ENCODE assay signal across 18 cellular contexts in genomic region chr3:68996356-68996995, GRCh38. TPM values are rescaled to one million over a fixed set of nuclear protein-coding genes. Genes with fewer than 3 reads are reported as not detected.
DNase-seq lines count a peak whose midpoint lies in the region; ATAC-seq, FAIRE-seq and TF ChIP-seq lines count a peak whose summit lies in the region.
"Had no signal": no experiment of that assay in that cellular context is flagged by ENCODE, and none has a peak within 500 bp of the region (broad histone marks: within the 10 kb centered on the region; RNA-seq: fewer than 3 reads in every experiment).

No MANE protein-coding gene starts in this region.

- no peak overlapping the region for H2BK120ac ChIP-seq in mesenchymal stem cell (ENCODE audit: low read depth, low read length)

- no peak overlapping the region for H3K4me2 ChIP-seq in mesenchymal stem cell (ENCODE audit: low read length, poor library complexity, severe bottlenecking)

- no peak for ATAC-seq in mucosa of descending colon
- ATAC-seq: naive thymus-derived CD8-positive, alpha-beta T cell had no signal

- H3K27ac ChIP-seq in mesenchymal stem cell (ENCODE audit: low read length, poor library complexity, severe bottlenecking), result no peak overlapping the region
- H3K27ac ChIP-seq: thyroid gland had no signal

- H3K36me3 ChIP-seq in mesenchymal stem cell (ENCODE audit: control insufficient read depth in 1 of 2, insufficient read depth in 2 of 2, low read depth in 1 of 2, low read length in 2 of 2) (peaks cover 35 to 80% of the 10 kb centered on the region in 2 experiments), mucosa of descending colon (ENCODE audit: low read depth) (no peaks in the 10 kb centered on the region)

- peak; percentile 56 for DNase-seq in NCI-H2171 treated with DMSO at 0.1 percent for 48 hours (lab: John Stamatoyannopoulos, UW)
- no peak for DNase-seq in NCI-H2171 (lab: John Stamatoyannopoulos, UW)
- no peak for DNase-seq in HTR-8/SVneo (ENCODE audit: insufficient read length, low spot score)
- DNase-seq in choroid plexus epithelial cell (ENCODE audit: low read depth), result peak; percentile 70
- DNase-seq in mesenchymal stem cell, result peak; percentile 45
- DNase-seq in HEK293T (ENCODE audit: extremely low spot score), result no peak
- DNase-seq in mucosa of descending colon, result no peak
- DNase-seq in inferior parietal cortex (ENCODE audit: extremely low spot score), result no peak
- DNase-seq: 8988T; activated naive CD4-positive, alpha-beta T cell; central memory CD4-positive, alpha-beta T cell; endodermal cell; MG63; naive thymus-derived CD8-positive, alpha-beta T cell; NCI-H2107; stimulated activated CD4-positive, alpha-beta T cell treated with anti-CD3 and anti-CD28 coated beads, Interleukin-2, amount 100 ng/mL, for 24 hours; stimulated activated CD8-positive, alpha-beta memory T cell treated with anti-CD3 and anti-CD28 coated beads, Interleukin-4, amount 100 ng/mL, for 48 hours; thyroid gland had no signal

- H3K27me3 ChIP-seq in mesenchymal stem cell (ENCODE audit: control insufficient read depth in 1 of 2, insufficient read depth in 1 of 2, low read length in 2 of 2), result no peaks in the 10 kb centered on the region
- H3K27me3 ChIP-seq: MG63, thyroid gland had no signal

- 88% methylated on average over 8 of the region's 8 CpGs for WGBS in mesenchymal stem cell

- H3K79me1 ChIP-seq in mesenchymal stem cell (replicated peaks; ENCODE audit: low read length, poor library complexity, severe bottlenecking), result peaks cover 24% of the 10 kb centered on the region

- CTCF ChIA-PET in HEK293T (lab: Yijun Ruan, JAX), result interaction anchor here (0.6 to 0.9 kb wide), 2 partner anchors 9 to 1455 kb away, joined by 3 read pairs; no protein-coding TSS in a partner anchor

- H2AK5ac ChIP-seq in mesenchymal stem cell (ENCODE audit: low read length, severe bottlenecking), result no peak overlapping the region

- POLR2A ChIA-PET in HEK293T (lab: Yijun Ruan, JAX), result no interaction called here

- no peak overlapping the region for H3K18ac ChIP-seq in mesenchymal stem cell (ENCODE audit: low read depth in 1 of 2, low read length in 2 of 2)

- no peak overlapping the region for H4K91ac ChIP-seq in mesenchymal stem cell (ENCODE audit: low read length)

- TF ChIP-seq CTCF in choroid plexus epithelial cell (conservative IDR thresholded peaks at IDR 0.05; ENCODE audit: low read depth, low read length) (no peak), mucosa of descending colon (IDR thresholded peaks at IDR 0.05) (no peak)

- H3K23ac ChIP-seq in mesenchymal stem cell (ENCODE audit: low read length in 2 of 2), result no peak overlapping the region

- H3K4me1 ChIP-seq in mesenchymal stem cell (ENCODE audit: control insufficient read depth, insufficient read depth, low read depth, low read length) (peaks cover 3% of the 10 kb centered on the region), mucosa of descending colon (ENCODE audit: low read depth) (no peaks in the 10 kb centered on the region)
- H3K4me1 ChIP-seq: thyroid gland had no signal

- H3K14ac ChIP-seq in mesenchymal stem cell (ENCODE audit: low read length in 2 of 2), result no peak overlapping the region

- no peak overlapping the region for H3K9ac ChIP-seq in mesenchymal stem cell (ENCODE audit: low read length)

- H3K4me3 ChIP-seq in choroid plexus epithelial cell (ENCODE audit: low read depth, low read length) (no peak overlapping the region), mesenchymal stem cell (ENCODE audit: insufficient read depth in 1 of 2, low read depth in 1 of 2, low read length in 2 of 2) (no peak overlapping the region), mucosa of descending colon (no peak overlapping the region)
- H3K4me3 ChIP-seq: MG63, thyroid gland had no signal

- no peak overlapping the region for H2BK5ac ChIP-seq in mesenchymal stem cell (ENCODE audit: low read depth, low read length, poor library complexity, severe bottlenecking)

- H2BK12ac ChIP-seq in mesenchymal stem cell (ENCODE audit: low read length in 2 of 2), result no peak overlapping the region

- H4K8ac ChIP-seq in mesenchymal stem cell (ENCODE audit: low read length), result no peak overlapping the region

- peak overlapping the region; percentile 46 for H2BK15ac ChIP-seq in mesenchymal stem cell (ENCODE audit: low read depth, poor library complexity, severe bottlenecking)

- FAIRE-seq in HTR-8/SVneo (lab: Jason Lieb, UNC), result peak; percentile 75

- no peaks in the 10 kb centered on the region for H3K9me3 ChIP-seq in mesenchymal stem cell (ENCODE audit: control insufficient read depth, low read length)
- no peaks in the 10 kb centered on the region for H3K9me3 ChIP-seq in mucosa of descending colon
- H3K9me3 ChIP-seq: MG63, thyroid gland had no signal

- no peak overlapping the region for H2AFZ ChIP-seq in mesenchymal stem cell (ENCODE audit: low read depth, low read length)

- H3K4ac ChIP-seq in mesenchymal stem cell (ENCODE audit: low read depth in 1 of 2, low read length in 2 of 2), result no peak overlapping the region

- intact Hi-C loops in mucosa of descending colon (cut with DNase I, micrococcal nuclease), result no loop called here

TF ChIP-seq in HEK293T, 16 proteins besides CTCF, POLR2A, EP300 and RAD21:
- no peak for TF ChIP-seq FOXA1 (IDR thresholded peaks at IDR 0.05)
- no peak for TF ChIP-seq CTBP1 (IDR thresholded peaks at IDR 0.05; ENCODE audit: borderline replicate concordance)
- no peak for TF ChIP-seq FOXM1 (IDR thresholded peaks at IDR 0.05; ENCODE audit: borderline replicate concordance)
- TF ChIP-seq HDGF (IDR thresholded peaks at IDR 0.05; ENCODE audit: borderline replicate concordance), result no peak
- no peak for TF ChIP-seq NFRKB (IDR thresholded peaks at IDR 0.05)
- TF ChIP-seq ZNF384 (IDR thresholded peaks at IDR 0.05), result no peak
- TF ChIP-seq SUZ12 (IDR thresholded peaks at IDR 0.05), result no peak
- TF ChIP-seq ELF4 (IDR thresholded peaks at IDR 0.05), result no peak
- TF ChIP-seq L3MBTL2 (conservative IDR thresholded peaks at IDR 0.05), result no peak
- TF ChIP-seq FOXK2 (IDR thresholded peaks at IDR 0.05), result no peak
- no peak for TF ChIP-seq TARDBP (IDR thresholded peaks at IDR 0.05)
- TF ChIP-seq LEF1 (IDR thresholded peaks at IDR 0.05; ENCODE audit: borderline replicate concordance), result no peak
- no peak for TF ChIP-seq BHLHE40 (IDR thresholded peaks at IDR 0.05; ENCODE audit: borderline replicate concordance)
- TF ChIP-seq SP1 (IDR thresholded peaks at IDR 0.05), result no peak
- no peak for TF ChIP-seq PKNOX1 (IDR thresholded peaks at IDR 0.05)
- TF ChIP-seq ARNT (IDR thresholded peaks at IDR 0.05), result no peak
TF ChIP-seq in HEK293T: peak in this region for 0.

RNA-seq across cellular contexts. Expression of gene EOGT, which starts 17.0 kb away (rescaled TPM):
- polyA plus RNA-seq in mesenchymal stem cell (2013, experiment 1 of 2), result 23.5 TPM
- 22.7 TPM for polyA plus RNA-seq in mesenchymal stem cell (2013, experiment 2 of 2)
- 10 to 100 TPM; 16.9 to 27.3 (median 17.4) TPM for total RNA-seq in mucosa of descending colon

RNA-seq across cellular contexts. Expression of gene TMF1, which starts 55.7 kb away (rescaled TPM):
- polyA plus RNA-seq in mesenchymal stem cell (2013, experiment 1 of 2), result 26.6 TPM
- 27.0 TPM for polyA plus RNA-seq in mesenchymal stem cell (2013, experiment 2 of 2)
- 10 to 100 TPM; 40.3 to 43.9 (median 43.4) TPM for total RNA-seq in mucosa of descending colon

Comparison
In these comparisons a context has a peak if more than half of its experiments do, and no peak if none do; other contexts are left out.
1. DNase-seq: peak in NCI-H2171 treated with DMSO at 0.1 percent for 48 hours (single experiment), choroid plexus epithelial cell (single experiment) and mesenchymal stem cell (single experiment); none in NCI-H2171 (single experiment), HTR-8/SVneo (single experiment), HEK293T (single experiment), mucosa of descending colon (0 of 3) and inferior parietal cortex (single experiment).